8 cellular contexts compared by ENCODE assay signal in the genomic region with DNA sequence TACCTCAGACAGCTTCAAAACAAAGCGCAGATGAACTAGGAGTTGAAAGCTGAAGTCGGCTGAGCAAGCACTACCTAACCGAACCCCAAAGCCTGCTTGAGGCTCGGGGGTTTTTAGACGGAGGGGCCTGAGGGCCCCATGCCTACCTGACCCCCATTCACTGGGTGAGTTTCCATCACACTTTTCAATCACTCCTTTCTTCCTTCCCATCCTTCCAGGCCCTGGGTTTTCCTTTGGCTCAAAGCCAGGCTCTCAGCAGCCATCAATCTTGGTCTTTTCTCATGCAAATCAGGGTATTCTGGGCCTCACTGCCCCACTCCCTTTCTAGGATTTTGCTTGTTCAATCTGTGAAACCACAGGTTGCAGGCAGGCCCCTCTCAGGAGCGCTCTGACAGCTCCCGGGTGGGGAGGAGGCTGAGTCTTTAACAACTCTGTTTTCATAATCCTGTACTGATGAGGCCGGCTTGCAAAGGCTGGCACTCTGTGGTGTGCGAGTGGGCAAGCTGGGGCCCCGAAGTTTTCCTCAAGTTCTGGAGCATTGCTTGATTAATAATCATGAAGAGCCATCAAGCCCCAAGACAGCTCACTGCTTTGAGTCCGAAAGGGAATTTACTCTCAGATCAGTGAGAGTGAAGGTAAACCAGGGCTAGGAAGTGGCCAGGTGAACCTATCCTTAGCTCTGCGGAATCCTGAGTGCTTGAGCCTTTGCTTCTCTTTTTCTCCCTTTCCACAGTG.
DNase-seq lines count a peak whose midpoint lies in the region; ATAC-seq lines count a peak whose summit lies in the region.

No MANE protein-coding gene starts in this region.

- intact Hi-C loops in Right ventricle myocardium inferior (cut with DNase I), result no loop called here

- no peak for ATAC-seq in Right ventricle myocardium inferior

- peak; percentile 4 for DNase-seq in activated CD4-positive, CD25-positive, alpha-beta regulatory T cell treated with anti-CD3 and anti-CD28 coated beads, Interleukin-2, amount 50 U/mL, for 16 hours (ENCODE audit: low read depth, low spot score)
- DNase-seq in activated CD4-positive, CD25-positive, alpha-beta regulatory T cell (lab: John Stamatoyannopoulos, UW), result no peak
- DNase-seq in NCI-H187 (lab: John Stamatoyannopoulos, UW), result peak; percentile 41 to 67
- DNase-seq in dermis blood vessel endothelial cell, result peak; percentile 19
- peak; percentile 50 to 62 for DNase-seq in stimulated activated CD8-positive, alpha-beta memory T cell treated with anti-CD3 and anti-CD28 coated beads, Interleukin-15, amount 100 ng/mL, for 48 hours (ENCODE audit: low read depth in 2 of 2)
- DNase-seq in NCI-H1930 (lab: John Stamatoyannopoulos, UW), result no peak
- DNase-seq in globus pallidus (ENCODE audit: low spot score), result no peak
- DNase-seq in Right ventricle myocardium inferior (ENCODE audit: missing footprints), result no peak

Comparison
In these comparisons a context has a peak if more than half of its experiments do, and no peak if none do; other contexts are left out.
1. DNase-seq: peak in activated CD4-positive, CD25-positive, alpha-beta regulatory T cell treated with anti-CD3 and anti-CD28 coated beads, Interleukin-2, amount 50 U/mL, for 16 hours (single experiment), NCI-H187 (2 of 2), dermis blood vessel endothelial cell (single experiment) and stimulated activated CD8-positive, alpha-beta memory T cell treated with anti-CD3 and anti-CD28 coated beads, Interleukin-15, amount 100 ng/mL, for 48 hours (2 of 2); none in activated CD4-positive, CD25-positive, alpha-beta regulatory T cell (0 of 4), NCI-H1930 (0 of 2), globus pallidus (single experiment) and Right ventricle myocardium inferior (single experiment).